Comparison of ENCODE assay signal across 4 cellular contexts in the genomic region with DNA sequence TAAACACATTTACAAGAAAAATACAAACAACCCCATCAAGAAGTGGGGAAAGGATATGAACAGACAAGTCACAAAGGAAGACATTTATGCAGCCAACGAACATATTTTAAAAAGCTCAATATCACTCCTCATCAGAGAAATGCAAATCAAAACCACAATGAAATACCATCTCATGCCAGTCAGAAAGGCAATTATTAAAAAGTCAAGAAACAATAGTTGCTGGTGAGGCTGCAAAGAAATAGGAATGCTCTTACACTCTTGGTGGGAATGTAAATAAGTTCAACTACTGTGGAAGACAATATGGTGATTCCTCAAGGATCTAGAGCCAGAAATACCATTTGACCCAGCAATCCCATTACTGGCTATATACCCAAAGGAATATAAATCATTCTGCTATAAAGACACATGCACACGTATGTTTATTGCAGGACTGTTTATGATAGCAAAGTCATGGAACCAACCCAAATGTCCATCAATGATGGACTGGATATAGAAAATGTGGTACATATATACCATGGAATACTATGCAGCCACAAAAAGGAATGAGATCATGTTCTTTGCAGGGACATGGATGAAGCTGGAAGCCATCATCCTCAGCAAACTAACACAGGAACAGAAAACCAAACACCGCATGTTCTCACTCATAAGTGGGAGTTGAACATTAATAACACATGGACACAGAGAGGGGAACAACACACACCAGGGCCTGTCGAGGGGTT. TPM values are rescaled to one million over a fixed set of nuclear protein-coding genes. Genes with fewer than 3 reads are reported as not detected.
"Had no signal": no experiment of that assay in that cellular context is flagged by ENCODE, and none has a peak within 500 bp of the region (broad histone marks: within the 10 kb centered on the region; RNA-seq: fewer than 3 reads in every experiment).

No MANE protein-coding gene starts in this region.

RNA-seq across cellular contexts. Expression of a gene that starts 15.9 kb away (rescaled TPM):
- total RNA-seq: lung microvascular endothelial cell, mesenteric fat pad, myocyte had no signal
- polyA plus RNA-seq: liver had no signal
